28 cellular contexts compared by ENCODE assay signal in the genomic region with DNA sequence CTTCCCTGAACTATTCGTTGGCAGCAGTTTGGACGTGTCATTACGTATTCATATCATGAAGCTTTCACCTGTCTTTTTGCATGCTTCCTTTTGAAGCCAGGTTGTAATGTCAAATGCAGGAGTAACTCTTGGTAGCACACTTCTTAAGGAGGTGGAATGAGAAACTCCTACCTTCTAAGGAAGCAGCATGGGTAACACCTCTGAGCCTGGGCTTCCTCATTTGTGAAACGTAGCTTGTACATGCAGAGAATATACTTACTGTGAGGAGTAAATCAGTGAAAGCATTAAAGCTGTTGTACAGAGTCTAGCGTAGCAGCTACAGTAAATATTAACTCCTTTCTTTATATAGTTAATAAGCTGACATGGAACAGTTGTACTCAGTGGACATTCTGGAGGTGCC.
"Had no signal": no experiment of that assay in that cellular context is flagged by ENCODE, and none has a peak within 500 bp of the region (broad histone marks: within the 10 kb centered on the region; RNA-seq: fewer than 3 reads in every experiment).

No MANE protein-coding gene starts in this region.

- H3K27me3 Mint-ChIP-seq: activated CD8-positive, alpha-beta memory T cell treated with anti-CD3 and anti-CD28 coated beads, Interleukin-2, amount 10 ng/mL, durations not matched to agents 7 days and 5 days had no signal

- H3K9me3 Mint-ChIP-seq: activated T-cell treated with anti-CD3 and anti-CD28 coated beads, Interleukin-2, amount 50 U/mL, for 72 hours had no signal

- H3K4me3 ChIP-seq: colonic mucosa, neural progenitor cell, spleen, testis, transverse colon had no signal

- H3K36me3 Mint-ChIP-seq: WTC11 had no signal

- H3K27me3 ChIP-seq: colonic mucosa, neural progenitor cell, spleen, testis, transverse colon had no signal

- H3K4me2 ChIP-seq: neural progenitor cell had no signal

- H3K4me3 Mint-ChIP-seq: activated CD8-positive, alpha-beta memory T cell treated with anti-CD3 and anti-CD28 coated beads, Interleukin-2, amount 10 ng/mL, durations not matched to agents 7 days and 5 days; activated CD8-positive, alpha-beta T cell treated with anti-CD3 and anti-CD28 coated beads, Interleukin-2, amount 10 ng/mL, durations not matched to agents 7 days and 5 days; activated T-cell treated with anti-CD3 and anti-CD28 coated beads, Interleukin-2, amount 50 U/mL, for 72 hours; neural progenitor cell; T-helper 1 cell treated with Interleukin-12 subunit alpha and Interleukin-12 subunit beta and Interleukin-4 antibody, amounts not matched to agents 30 μg/mL and 1 μg/mL, for 36 hours; WTC11 had no signal

- H3K9me3 ChIP-seq: colonic mucosa, spleen, testis, transverse colon had no signal

- ATAC-seq: activated CD8-positive, alpha-beta memory T cell treated with anti-CD3 and anti-CD28 coated beads, Interleukin-2, amount 10 ng/mL, durations not matched to agents 7 days and 5 days; activated CD8-positive, alpha-beta T cell treated with anti-CD3 and anti-CD28 coated beads, Interleukin-2, amount 10 ng/mL, durations not matched to agents 7 days and 5 days; activated naive CD4-positive, alpha-beta T cell treated with anti-CD3 and anti-CD28 coated beads, Interleukin-2, amount 50 U/mL, for 72 hours; activated T-cell treated with anti-CD3 and anti-CD28 coated beads, Interleukin-2, amount 50 U/mL, for 72 hours; left colon had no signal

- FAIRE-seq: bronchial epithelial cell, frontal cortex, keratinocyte, urothelium cell line had no signal

- H2AFZ ChIP-seq: neural progenitor cell, parathyroid adenoma had no signal

- H3K9ac ChIP-seq: neural progenitor cell, parathyroid adenoma had no signal

- DNase-seq: activated CD4-positive, alpha-beta T cell treated with anti-CD3 and anti-CD28 coated beads for 1 hour; activated CD4-positive, alpha-beta T cell treated with anti-CD3 and anti-CD28 coated beads, Interleukin-2, amount 50 U/mL, for 1 hour; activated CD8-positive, alpha-beta memory T cell treated with anti-CD3 and anti-CD28 coated beads, Interleukin-2, amount 10 ng/mL, durations not matched to agents 7 days and 5 days; activated CD8-positive, alpha-beta T cell treated with anti-CD3 and anti-CD28 coated beads, Interleukin-2, amount 10 ng/mL, durations not matched to agents 7 days and 5 days; activated naive CD4-positive, alpha-beta T cell; activated T-cell treated with anti-CD3 and anti-CD28 coated beads, Interleukin-2, amount 50 U/mL, for 72 hours; cerebellar nuclear complex; colonic mucosa; effector CD8-positive, alpha-beta T cell; left colon; mammary epithelial cell; occipital lobe; right cardiac atrium; spleen; stimulated activated CD4-positive, alpha-beta T cell treated with anti-CD3 and anti-CD28 coated beads, Interleukin-2, amount 100 ng/mL, for 48 hours; stimulated activated naive CD4-positive, alpha-beta T cell treated with Interleukin-2 at 50 U/mL for 16 hours; T1000; testis; transverse colon had no signal

- H3K36me3 ChIP-seq: colonic mucosa, neural progenitor cell, spleen, transverse colon had no signal

- H3K27ac ChIP-seq: colonic mucosa, neural progenitor cell, parathyroid adenoma, spleen, testis, transverse colon had no signal

- H3K27ac Mint-ChIP-seq: activated CD8-positive, alpha-beta memory T cell treated with anti-CD3 and anti-CD28 coated beads, Interleukin-2, amount 10 ng/mL, durations not matched to agents 7 days and 5 days; activated CD8-positive, alpha-beta T cell treated with anti-CD3 and anti-CD28 coated beads, Interleukin-2, amount 10 ng/mL, durations not matched to agents 7 days and 5 days; activated T-cell treated with anti-CD3 and anti-CD28 coated beads, Interleukin-2, amount 50 U/mL, for 72 hours; neural progenitor cell; T-helper 1 cell treated with Interleukin-12 subunit alpha and Interleukin-12 subunit beta and Interleukin-4 antibody, amounts not matched to agents 30 μg/mL and 1 μg/mL, for 36 hours had no signal

- H3K4me1 ChIP-seq: colonic mucosa had no signal
